In the genomic region with DNA sequence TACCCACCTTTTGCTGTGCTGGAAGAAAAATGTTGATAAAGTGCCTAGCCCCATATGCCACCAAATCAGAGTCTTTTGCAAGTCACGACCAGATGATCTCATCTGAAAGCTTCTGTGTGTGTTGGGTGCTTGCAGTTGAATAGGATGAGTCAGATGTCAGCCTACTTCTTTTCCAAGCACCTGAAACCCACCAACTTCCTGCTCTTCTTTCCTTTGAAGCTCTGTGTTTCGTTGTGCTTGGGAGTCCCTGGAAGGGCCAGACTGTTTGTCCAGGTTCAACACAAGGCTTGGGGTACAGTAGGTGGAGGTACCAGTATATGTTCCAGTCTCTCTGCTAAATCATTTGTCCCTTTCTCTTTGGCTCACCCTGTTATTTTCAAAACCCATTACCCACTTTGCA, we compare ENCODE assay signal across 9 cellular contexts. TPM values are rescaled to one million over a fixed set of nuclear protein-coding genes. Genes with fewer than 3 reads are reported as not detected.
DNase-seq lines count a peak whose midpoint lies in the region; ATAC-seq and TF ChIP-seq lines count a peak whose summit lies in the region.
"Had no signal": no experiment of that assay in that cellular context is flagged by ENCODE, and none has a peak within 500 bp of the region (broad histone marks: within the 10 kb centered on the region; RNA-seq: fewer than 3 reads in every experiment).

No MANE protein-coding gene starts in this region.

- H4K8ac ChIP-seq in mesendoderm (ENCODE audit: low read depth, low read length): no peak overlapping the region

- no peaks in the 10 kb centered on the region for H3K27me3 ChIP-seq in GM23248 (replicated peaks; ENCODE audit: insufficient read depth)
- H3K27me3 ChIP-seq in adipocyte (replicated peaks; ENCODE audit: control insufficient read depth, insufficient read depth, low read length): no peaks in the 10 kb centered on the region
- no peaks in the 10 kb centered on the region for H3K27me3 ChIP-seq in mesendoderm (ENCODE audit: insufficient read depth, low read length, poor library complexity)

- H3K36me3 ChIP-seq in GM23248 (ENCODE audit: low read depth) (no peaks in the 10 kb centered on the region), adipocyte (ENCODE audit: control insufficient read depth, insufficient read depth, low read length, severe bottlenecking) (no peaks in the 10 kb centered on the region), mesendoderm (ENCODE audit: control insufficient read depth, insufficient read depth, low read length) (no peaks in the 10 kb centered on the region)

- H3K9me3 ChIP-seq in GM23248 (ENCODE audit: low read depth) (no peaks in the 10 kb centered on the region), adipocyte (ENCODE audit: control insufficient read depth, low read length) (no peaks in the 10 kb centered on the region)

- H3K9ac ChIP-seq in GM23248 (0 out of 2 replicates have a peak overlapping the region, but pooled peaks have one; percentile 15), adipocyte (ENCODE audit: low read length) (no peak overlapping the region), mesendoderm (ENCODE audit: low read length) (no peak overlapping the region)

- peak; percentile 4 for DNase-seq in CD1c-positive myeloid dendritic cell (ENCODE audit: extremely low spot score)
- peak; percentile 88 for DNase-seq in GM23248
- DNase-seq in adipocyte (ENCODE audit: low read depth): peak; percentile 33
- peak; percentile 91 for DNase-seq in mesendoderm
- no peak for DNase-seq in NCI-H146 (lab: John Stamatoyannopoulos, UW)
- DNase-seq in NOMO-1 (lab: John Stamatoyannopoulos, UW; ENCODE audit: unreplicated experiment in 2 of 2): no peak
- DNase-seq in GOT3 (lab: John Stamatoyannopoulos, UW): no peak

- peak overlapping the region; percentile 68 for H3K27ac ChIP-seq in GM23248
- H3K27ac ChIP-seq in mesendoderm (ENCODE audit: low read depth, low read length): no peak overlapping the region

- H3K9me2 ChIP-seq in GM23248 (ENCODE audit: insufficient read depth): no peaks in the 10 kb centered on the region

- no peak overlapping the region for H2AK5ac ChIP-seq in mesendoderm (ENCODE audit: low read length)

- H3K18ac ChIP-seq in mesendoderm (ENCODE audit: low read length): no peak overlapping the region

- H2BK5ac ChIP-seq in mesendoderm (ENCODE audit: low read length): no peak overlapping the region

- no peaks in the 10 kb centered on the region for H3K79me1 ChIP-seq in mesendoderm (ENCODE audit: low read length)

- H2AFZ ChIP-seq in GM23248: no peak overlapping the region

- peaks cover 35% of the 10 kb centered on the region for H3F3A ChIP-seq in GM23248 (ENCODE audit: insufficient read depth)

- WGBS in GM23248 (ENCODE audit: low coverage in 1 of 2, low lambda C conversion rate in 2 of 2, missing lambda C conversion rate in 2 of 2), 2 experiments: 25 to 27% methylated on average over 2 of the region's 2 CpGs
- no CpG with 5 or more reads among the region's 2 CpGs for WGBS in mesendoderm (ENCODE audit: extremely low coverage, insufficient coverage, low lambda C conversion rate)

- in situ Hi-C loops in GM23248 (cut with MboI): no loop called here

- H3K4me2 ChIP-seq in GM23248 (ENCODE audit: unreplicated experiment) (peak overlapping the region; percentile 39), mesendoderm (ENCODE audit: low read length) (no peak overlapping the region)

- H3K79me2 ChIP-seq in GM23248 (ENCODE audit: insufficient read depth) (no peaks in the 10 kb centered on the region), mesendoderm (ENCODE audit: control insufficient read depth, insufficient read depth, low read length) (no peaks in the 10 kb centered on the region)

- H4K20me1 ChIP-seq in GM23248 (ENCODE audit: insufficient read depth): no peaks in the 10 kb centered on the region

- H3K4me1 ChIP-seq in GM23248 (ENCODE audit: insufficient read depth): peaks cover 39% of the 10 kb centered on the region
- H3K4me1 ChIP-seq in adipocyte (ENCODE audit: control insufficient read depth, insufficient read depth, low read length): peaks cover 43% of the 10 kb centered on the region
- H3K4me1 ChIP-seq in mesendoderm (ENCODE audit: control insufficient read depth, low read depth, low read length): no peaks in the 10 kb centered on the region

- H3K4ac ChIP-seq in mesendoderm (ENCODE audit: low read depth, low read length): no peak overlapping the region

- no peak overlapping the region for H3K4me3 ChIP-seq in GM23248
- H3K4me3 ChIP-seq in adipocyte (ENCODE audit: low read length): no peak overlapping the region
- no peak overlapping the region for H3K4me3 ChIP-seq in mesendoderm (ENCODE audit: low read length)

- ATAC-seq in GM18505 (IDR thresholded peaks at IDR 0.05; ENCODE audit: unreplicated experiment): no peak
- ATAC-seq: sciatic nerve had no signal

- H3K23ac ChIP-seq in mesendoderm (ENCODE audit: low read length): no peak overlapping the region

- H4K5ac ChIP-seq in mesendoderm (ENCODE audit: low read length): no peak overlapping the region

- no peak overlapping the region for H3K56ac ChIP-seq in mesendoderm (ENCODE audit: low read length)

- no peak for TF ChIP-seq POLR2A in GM18505 (IDR thresholded peaks at IDR 0.05; ENCODE audit: borderline replicate concordance, extremely low read depth, insufficient read depth, insufficient read length)

- H2BK120ac ChIP-seq in mesendoderm (ENCODE audit: low read depth, low read length): no peak overlapping the region

- no peak overlapping the region for H2BK15ac ChIP-seq in mesendoderm (replicated peaks; ENCODE audit: low read depth)

RNA-seq across cellular contexts. Expression of gene LCLAT1, which starts 36.8 kb away (rescaled TPM):
- 31.7 and 32.3 TPM in 2 replicates for total RNA-seq in GM23248 (2014; rRNA removed; shearing (Covaris generic))
- polyA plus RNA-seq in GM23248 (2016; fragmentation: Nextera tagmentation; extraction: Ambion mirVana): 29.7 and 31.2 TPM in 2 replicates
- polyA plus RNA-seq in mesendoderm (2013, experiment 1 of 2): 9.6 TPM
- 9.2 TPM for polyA plus RNA-seq in mesendoderm (2013, experiment 2 of 2)

Comparison
In these comparisons a context has a peak if more than half of its experiments do, and no peak if none do; other contexts are left out.
1. DNase-seq: peak in CD1c-positive myeloid dendritic cell (single experiment), GM23248 (single experiment), adipocyte (single experiment) and mesendoderm (single experiment); none in NCI-H146 (single experiment), NOMO-1 (0 of 2) and GOT3 (single experiment).